In the genomic region with DNA sequence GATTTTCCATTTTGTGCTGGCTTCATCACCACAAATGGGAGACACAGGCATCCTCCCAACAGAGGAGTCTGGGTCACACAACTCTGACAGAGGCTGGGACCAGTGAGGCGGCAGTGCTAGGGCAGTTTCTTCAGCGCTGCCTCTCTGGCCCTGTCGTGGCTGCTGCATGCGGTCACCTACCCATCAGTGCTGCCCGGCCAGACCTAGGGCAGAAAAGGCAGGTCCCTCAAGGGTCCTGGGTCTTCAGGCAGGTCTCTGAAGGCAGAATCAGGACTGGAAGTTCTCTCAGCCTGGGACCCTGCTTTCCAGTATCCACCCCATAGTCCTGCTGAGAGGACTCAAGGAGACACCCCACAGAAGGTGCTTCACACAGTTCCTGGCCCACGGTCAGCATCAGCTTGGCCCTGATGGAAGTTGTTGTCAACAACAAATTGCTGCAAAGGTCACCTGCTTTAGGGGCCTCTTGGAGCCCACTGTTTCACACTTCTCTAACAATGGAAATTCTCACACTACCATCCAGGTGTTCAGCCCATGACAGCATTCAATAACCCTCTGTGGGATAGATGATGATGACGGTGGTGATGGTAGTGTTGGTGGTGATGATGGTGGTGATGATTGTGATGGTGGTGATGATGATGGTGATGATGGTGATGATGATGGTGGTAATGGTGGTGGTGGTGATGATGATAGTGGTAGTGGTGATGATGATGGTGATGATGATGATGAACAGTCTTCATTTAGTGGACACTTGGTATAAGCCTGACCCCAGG, we compare ENCODE assay signal across 15 cellular contexts.
"Had no signal": no experiment of that assay in that cellular context is flagged by ENCODE, and none has a peak within 500 bp of the region (broad histone marks: within the 10 kb centered on the region; RNA-seq: fewer than 3 reads in every experiment).

No MANE protein-coding gene starts in this region.

- H3K9me3 ChIP-seq: breast epithelium, psoas muscle, sigmoid colon, suprapubic skin, uterus had no signal

- H3K4me1 ChIP-seq: breast epithelium, esophagus muscularis mucosa, psoas muscle, sigmoid colon, suprapubic skin, uterus had no signal

- ATAC-seq: left cardiac atrium; naive thymus-derived CD4-positive, alpha-beta T cell; psoas muscle had no signal

- H3K27ac Mint-ChIP-seq: immature natural killer cell; naive thymus-derived CD4-positive, alpha-beta T cell had no signal

- H3K36me3 Mint-ChIP-seq: immature natural killer cell; naive thymus-derived CD4-positive, alpha-beta T cell had no signal

- H3K27ac ChIP-seq: breast epithelium, dorsolateral prefrontal cortex, esophagus muscularis mucosa, psoas muscle, sigmoid colon, suprapubic skin, uterus had no signal

- H3K36me3 ChIP-seq: breast epithelium, esophagus muscularis mucosa, sigmoid colon, suprapubic skin, uterus had no signal

- H3K4me1 Mint-ChIP-seq: immature natural killer cell; naive thymus-derived CD4-positive, alpha-beta T cell had no signal

- H3K4me3 ChIP-seq: breast epithelium, dorsolateral prefrontal cortex, esophagus muscularis mucosa, psoas muscle, sigmoid colon, suprapubic skin, uterus had no signal

- H3K4me3 Mint-ChIP-seq: immature natural killer cell; naive thymus-derived CD4-positive, alpha-beta T cell had no signal

- H3K27me3 ChIP-seq: breast epithelium, uterus had no signal

- DNase-seq: activated CD4-positive, alpha-beta T cell treated with anti-CD3 and anti-CD28 coated beads, Interleukin-2, amount 50 U/mL, for 4 hours; activated T-cell treated with anti-CD3 and anti-CD28 coated beads for 4 hours; glutamatergic neuron; immature natural killer cell; left cardiac atrium; naive thymus-derived CD4-positive, alpha-beta T cell; psoas muscle; sigmoid colon; stimulated activated CD4-positive, alpha-beta T cell treated with anti-CD3 and anti-CD28 coated beads, Interleukin-12 subunit alpha, Interleukin-12 subunit beta, amount 100 ng/mL, for 4 hours; stimulated activated naive CD4-positive, alpha-beta T cell had no signal
